19 cellular contexts compared by ENCODE assay signal in the genomic region with DNA sequence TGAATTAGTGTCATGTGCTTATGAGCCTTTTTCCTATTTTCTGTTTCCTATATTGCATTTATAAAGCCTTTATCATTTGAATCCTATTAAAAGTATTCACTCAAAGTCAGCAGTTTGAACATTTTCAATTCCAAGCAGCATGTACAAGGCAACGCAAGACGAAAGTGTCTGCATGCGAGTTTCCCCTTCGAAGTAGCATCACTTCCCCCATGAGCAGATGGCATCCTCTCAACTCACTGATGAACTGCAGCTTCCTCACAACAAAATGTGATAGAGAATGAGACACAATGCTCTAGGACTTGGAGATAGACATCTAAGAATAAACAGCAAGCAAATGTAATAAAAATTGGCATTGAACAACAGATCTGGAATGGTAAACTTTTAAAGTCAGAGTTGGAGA.
DNase-seq lines count a peak whose midpoint lies in the region; ATAC-seq, FAIRE-seq and TF ChIP-seq lines count a peak whose summit lies in the region.
"Had no signal": no experiment of that assay in that cellular context is flagged by ENCODE, and none has a peak within 500 bp of the region (broad histone marks: within the 10 kb centered on the region; RNA-seq: fewer than 3 reads in every experiment).

No MANE protein-coding gene starts in this region.

- no peaks in the 10 kb centered on the region for H3K36me3 ChIP-seq in thyroid gland
- H3K36me3 ChIP-seq: MG63, Peyer's patch had no signal

- H3K27ac Mint-ChIP-seq in HFFc6 (peak overlapping the region; percentile 42; the same call in 1 of the 2 replicates), nephron progenitor cell (peak overlapping the region; percentile 40)
- H3K27ac Mint-ChIP-seq: CD14-positive monocyte had no signal

- H3K4me3 ChIP-seq in A549 = no peak overlapping the region
- H3K4me3 ChIP-seq in thyroid gland (replicated peaks in 1 of 3) = no peak overlapping the region
- H3K4me3 ChIP-seq: MG63, Peyer's patch, SK-N-MC had no signal

- H3K9me3 ChIP-seq in A549 = no peaks in the 10 kb centered on the region
- no peaks in the 10 kb centered on the region for H3K9me3 ChIP-seq in thyroid gland
- H3K9me3 ChIP-seq: MG63, Peyer's patch had no signal

- no peak for TF ChIP-seq RAD21 in A549 (conservative IDR thresholded peaks at IDR 0.05 in 1 of 2, IDR thresholded peaks at IDR 0.05 in 1 of 2)

- H3K4me3 Mint-ChIP-seq in HFFc6 (no peak overlapping the region), nephron progenitor cell (no peak overlapping the region)
- H3K4me3 Mint-ChIP-seq: CD14-positive monocyte had no signal

- no peaks in the 10 kb centered on the region for H3K27me3 ChIP-seq in thyroid gland
- H3K27me3 ChIP-seq: MG63, Peyer's patch had no signal

- DNase-seq in A549 (ENCODE audit: low read depth in 1 of 2, low spot score in 1 of 2) (no peak), HFFc6 (no peak), nephron progenitor cell (no peak), GF-D8 (lab: John Stamatoyannopoulos, UW) (no peak), SW480 (ENCODE audit: low spot score) (no peak), thyroid gland (no peak), RKO (ENCODE audit: low spot score) (no peak)
- DNase-seq: COR-L47; MG63; NCI-H1105 treated with DMSO at 0.1 percent for 48 hours; NCI-H1930; NCI-H446 treated with DMSO at 0.1 percent for 48 hours; NK-92 treated with Interleukin-12 subunit alpha and Interleukin-12 subunit beta, amount 100 ng/mL, for 24 hours; Peyer's patch; Right ventricle myocardium superior had no signal

- peaks cover 2% of the 10 kb centered on the region for H3K27me3 Mint-ChIP-seq in HFFc6 (ENCODE audit: insufficient read depth)
- H3K27me3 Mint-ChIP-seq in nephron progenitor cell (ENCODE audit: low read depth, poor library complexity) = no peaks in the 10 kb centered on the region

- FAIRE-seq in A549 (lab: Jason Lieb, UNC) = peak; percentile 59
- FAIRE-seq: H54 had no signal

- H3K4me1 Mint-ChIP-seq in HFFc6 (ENCODE audit: low read depth) = peaks cover 87% of the 10 kb centered on the region
- H3K4me1 Mint-ChIP-seq in nephron progenitor cell = peaks cover 20% of the 10 kb centered on the region

- H3K4me2 ChIP-seq in A549 = no peak overlapping the region

- intact Hi-C loops in thyroid gland (cut with DNase I) = no loop called here

- POLR2A ChIA-PET in A549 (lab: Yijun Ruan, JAX) = no interaction called here

- CTCF ChIA-PET in A549 (lab: Yijun Ruan, JAX) = no interaction called here

- H3K4me1 ChIP-seq in A549 (no peaks in the 10 kb centered on the region), thyroid gland (peaks cover 4 to 19% of the 10 kb centered on the region in 2 donors)
- H3K4me1 ChIP-seq: Peyer's patch had no signal

- H3K27ac ChIP-seq in A549 (no peak overlapping the region), VCaP (peak overlapping the region; percentile 8; the same call in 1 of the 2 replicates), thyroid gland (no peak overlapping the region)
- H3K27ac ChIP-seq: Peyer's patch, SK-N-MC had no signal

- H3K9me3 Mint-ChIP-seq in HFFc6 (no peaks in the 10 kb centered on the region), nephron progenitor cell (no peaks in the 10 kb centered on the region)

- ATAC-seq in A549 = no peak

- no peak for TF ChIP-seq EP300 in A549 (IDR thresholded peaks at IDR 0.05)

- TF ChIP-seq CTCF in A549 (IDR thresholded peaks at IDR 0.05) (no peak), HFFc6 (IDR thresholded peaks at IDR 0.05) (no peak), VCaP (conservative IDR thresholded peaks at IDR 0.05) (no peak), nephron progenitor cell (IDR thresholded peaks at IDR 0.05) (no peak), thyroid gland (IDR thresholded peaks at IDR 0.05) (no peak)

- 91% methylated on average over 4 of the region's 4 CpGs for WGBS in A549 (ENCODE audit: missing lambda C conversion rate)
- 94 to 95% methylated on average over 4 of the region's 4 CpGs for WGBS in thyroid gland, 2 donors

- TF ChIP-seq POLR2A in A549 (IDR thresholded peaks at IDR 0.05; ENCODE audit: low read length) = no peak
- TF ChIP-seq POLR2A in thyroid gland (IDR thresholded peaks at IDR 0.05) = no peak

- H3K36me3 Mint-ChIP-seq in HFFc6 (ENCODE audit: low read depth) (peaks cover 46% of the 10 kb centered on the region), nephron progenitor cell (ENCODE audit: low read depth) (peaks cover 19% of the 10 kb centered on the region)
- H3K36me3 Mint-ChIP-seq: CD14-positive monocyte had no signal

TF ChIP-seq in A549, 52 proteins besides CTCF, POLR2A, EP300 and RAD21:
- TF ChIP-seq CBX2 (IDR thresholded peaks at IDR 0.05; ENCODE audit: borderline replicate concordance, low read depth) (no peak), NFE2L2 (conservative IDR thresholded peaks at IDR 0.05; ENCODE audit: low read length) (no peak), FOSL2 (IDR thresholded peaks at IDR 0.05) (no peak), FOSL2 (CRISPR knock-in tag; IDR thresholded peaks at IDR 0.05) (no peak), SREBF2 (IDR thresholded peaks at IDR 0.05) (no peak), ZNF302 (CRISPR knock-in tag; IDR thresholded peaks at IDR 0.05) (no peak), BHLHE40 (IDR thresholded peaks at IDR 0.05; ENCODE audit: low read depth, low read length) (no peak), MAZ (IDR thresholded peaks at IDR 0.05; ENCODE audit: borderline replicate concordance, low read depth, low read length) (no peak), KDM1A (IDR thresholded peaks at IDR 0.05; ENCODE audit: low read depth) (no peak), CHD4 (IDR thresholded peaks at IDR 0.05; ENCODE audit: borderline replicate concordance) (no peak)
- TF ChIP-seq, protein P1, sequence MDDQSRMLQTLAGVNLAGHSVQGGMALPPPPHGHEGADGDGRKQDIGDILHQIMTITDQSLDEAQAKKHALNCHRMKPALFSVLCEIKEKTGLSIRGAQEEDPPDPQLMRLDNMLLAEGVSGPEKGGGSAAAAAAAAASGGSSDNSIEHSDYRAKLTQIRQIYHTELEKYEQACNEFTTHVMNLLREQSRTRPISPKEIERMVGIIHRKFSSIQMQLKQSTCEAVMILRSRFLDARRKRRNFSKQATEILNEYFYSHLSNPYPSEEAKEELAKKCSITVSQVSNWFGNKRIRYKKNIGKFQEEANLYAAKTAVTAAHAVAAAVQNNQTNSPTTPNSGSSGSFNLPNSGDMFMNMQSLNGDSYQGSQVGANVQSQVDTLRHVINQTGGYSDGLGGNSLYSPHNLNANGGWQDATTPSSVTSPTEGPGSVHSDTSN (IDR thresholded peaks at IDR 0.05) = no peak
- TF ChIP-seq, protein P2, sequence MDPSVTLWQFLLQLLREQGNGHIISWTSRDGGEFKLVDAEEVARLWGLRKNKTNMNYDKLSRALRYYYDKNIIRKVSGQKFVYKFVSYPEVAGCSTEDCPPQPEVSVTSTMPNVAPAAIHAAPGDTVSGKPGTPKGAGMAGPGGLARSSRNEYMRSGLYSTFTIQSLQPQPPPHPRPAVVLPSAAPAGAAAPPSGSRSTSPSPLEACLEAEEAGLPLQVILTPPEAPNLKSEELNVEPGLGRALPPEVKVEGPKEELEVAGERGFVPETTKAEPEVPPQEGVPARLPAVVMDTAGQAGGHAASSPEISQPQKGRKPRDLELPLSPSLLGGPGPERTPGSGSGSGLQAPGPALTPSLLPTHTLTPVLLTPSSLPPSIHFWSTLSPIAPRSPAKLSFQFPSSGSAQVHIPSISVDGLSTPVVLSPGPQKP (IDR thresholded peaks at IDR 0.05; ENCODE audit: low read depth, low read length) = no peak
